Comparison of ENCODE assay signal across 1 cellular context in the genomic region with DNA sequence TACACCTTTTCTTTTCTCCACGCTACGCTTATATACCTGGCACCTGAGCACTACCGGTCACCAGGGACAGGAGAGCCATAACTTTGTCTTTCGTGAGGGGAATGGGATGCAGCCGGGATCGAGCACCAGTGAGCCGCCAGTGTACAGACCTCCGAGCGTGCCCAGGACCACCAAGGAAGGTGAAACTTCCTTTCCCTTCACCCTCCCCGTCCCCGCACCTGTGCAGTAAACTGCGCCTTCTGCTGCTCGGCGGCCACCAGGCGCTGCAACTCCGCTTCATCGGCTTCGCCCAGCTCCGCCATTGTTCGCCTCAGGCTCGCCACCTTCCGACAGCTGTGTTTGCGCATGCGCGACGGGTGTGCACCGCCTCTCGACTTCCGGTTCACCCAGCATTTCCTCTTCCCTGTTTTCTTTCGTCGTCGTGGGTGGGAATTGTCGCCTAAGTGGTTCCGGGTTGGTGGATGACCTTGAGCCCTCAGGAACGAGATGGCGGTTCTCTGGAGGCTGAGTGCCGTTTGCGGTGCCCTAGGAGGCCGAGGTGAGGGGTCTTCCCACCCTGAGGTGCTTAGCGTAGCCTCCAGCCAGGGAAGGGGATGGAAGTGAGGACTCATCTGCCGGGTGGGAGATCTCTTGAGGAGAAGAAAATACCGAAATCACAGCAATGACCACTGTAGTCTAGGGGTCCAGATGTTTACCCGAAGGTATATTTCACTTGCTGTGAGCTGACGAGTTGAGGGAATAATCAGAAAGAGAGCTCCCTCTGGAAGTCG.
TF ChIP-seq lines count a peak whose summit lies in the region.

SDHD (plus strand) TSS at position 452 of the 770 bp plus-strand sequence; CDS start at position 487, 35 bp downstream.
TIMM8B (minus strand) TSS at position 335 of the 770 bp plus-strand sequence; CDS start at position 302, 33 bp downstream.

TF ChIP-seq in K562, 482 proteins besides CTCF, POLR2A, EP300 and RAD21 (continued from another document and continues in another):
- TF ChIP-seq HMGXB4 (CRISPR knock-in tag; IDR thresholded peaks at IDR 0.05) (peak; percentile 76; the same call in 1 of the 2 replicates), CHAMP1 (IDR thresholded peaks at IDR 0.05) (no peak), ARNT (IDR thresholded peaks at IDR 0.05) (no peak), NONO (IDR thresholded peaks at IDR 0.05; ENCODE audit: low read depth in 2 of 2, low read length in 1 of 2) (no peak), CUX1 (CRISPR knock-in tag; IDR thresholded peaks at IDR 0.05) (no peak), PTTG1 (tag; IDR thresholded peaks at IDR 0.05; ENCODE audit: low read depth) (no peak), L3MBTL2 (IDR thresholded peaks at IDR 0.05) (no peak), DACH1 (IDR thresholded peaks at IDR 0.05; ENCODE audit: partially characterized antibody) (no peak), MITF (IDR thresholded peaks at IDR 0.05) (no peak; the same call in 1 of the 2 replicates), DNMT1 (IDR thresholded peaks at IDR 0.05) (no peak), CC2D1A (IDR thresholded peaks at IDR 0.05) (no peak), NR4A1 (CRISPR knock-in tag; IDR thresholded peaks at IDR 0.05) (no peak), NR4A1 (tag; IDR thresholded peaks at IDR 0.05) (no peak), CBX2 (IDR thresholded peaks at IDR 0.05; ENCODE audit: insufficient read depth, low read length, poor library complexity, severe bottlenecking) (no peak), TCF7 (IDR thresholded peaks at IDR 0.05; ENCODE audit: borderline replicate concordance) (no peak), SMAD4 (CRISPR knock-in tag; conservative IDR thresholded peaks at IDR 0.05) (no peak), XRCC4 (IDR thresholded peaks at IDR 0.05; ENCODE audit: extremely low read depth, insufficient read depth, insufficient read length) (no peak), KDM5B (IDR thresholded peaks at IDR 0.05; ENCODE audit: insufficient replicate concordance, low read depth, low read length) (peak; percentile 87), SUPT5H (IDR thresholded peaks at IDR 0.05) (peak; percentile 93), NELFE (IDR thresholded peaks at IDR 0.05; ENCODE audit: insufficient read depth, insufficient read length) (no peak), BRD4 (IDR thresholded peaks at IDR 0.05) (peak; percentile 67; the same call in 1 of the 2 replicates), ZC3H8 (IDR thresholded peaks at IDR 0.05) (no peak), SAFB2 (IDR thresholded peaks at IDR 0.05; ENCODE audit: borderline replicate concordance, low read depth, low read length, severe bottlenecking) (no peak), HOXB6 (CRISPR knock-in tag; IDR thresholded peaks at IDR 0.05; ENCODE audit: borderline replicate concordance) (no peak), JUN (IDR thresholded peaks at IDR 0.05; ENCODE audit: borderline replicate concordance, low read depth, low read length) (no peak), JUN (CRISPR knock-in tag; IDR thresholded peaks at IDR 0.05; ENCODE audit: borderline replicate concordance) (no peak), ETS2 (tag; IDR thresholded peaks at IDR 0.05; ENCODE audit: borderline replicate concordance, poor library complexity, severe bottlenecking) (no peak), ZNF277 (CRISPR knock-in tag; IDR thresholded peaks at IDR 0.05; ENCODE audit: borderline replicate concordance) (no peak), U2AF2 (optimal IDR thresholded peaks at IDR 0.05; ENCODE audit: low read depth, low read length) (no peak)
- TF ChIP-seq, protein P1, sequence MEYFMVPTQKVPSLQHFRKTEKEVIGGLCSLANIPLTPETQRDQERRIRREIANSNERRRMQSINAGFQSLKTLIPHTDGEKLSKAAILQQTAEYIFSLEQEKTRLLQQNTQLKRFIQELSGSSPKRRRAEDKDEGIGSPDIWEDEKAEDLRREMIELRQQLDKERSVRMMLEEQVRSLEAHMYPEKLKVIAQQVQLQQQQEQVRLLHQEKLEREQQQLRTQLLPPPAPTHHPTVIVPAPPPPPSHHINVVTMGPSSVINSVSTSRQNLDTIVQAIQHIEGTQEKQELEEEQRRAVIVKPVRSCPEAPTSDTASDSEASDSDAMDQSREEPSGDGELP (CRISPR knock-in tag; IDR thresholded peaks at IDR 0.05; ENCODE audit: borderline replicate concordance): peak; percentile 91; the same call in 1 of the 2 replicates
- TF ChIP-seq, protein P2, sequence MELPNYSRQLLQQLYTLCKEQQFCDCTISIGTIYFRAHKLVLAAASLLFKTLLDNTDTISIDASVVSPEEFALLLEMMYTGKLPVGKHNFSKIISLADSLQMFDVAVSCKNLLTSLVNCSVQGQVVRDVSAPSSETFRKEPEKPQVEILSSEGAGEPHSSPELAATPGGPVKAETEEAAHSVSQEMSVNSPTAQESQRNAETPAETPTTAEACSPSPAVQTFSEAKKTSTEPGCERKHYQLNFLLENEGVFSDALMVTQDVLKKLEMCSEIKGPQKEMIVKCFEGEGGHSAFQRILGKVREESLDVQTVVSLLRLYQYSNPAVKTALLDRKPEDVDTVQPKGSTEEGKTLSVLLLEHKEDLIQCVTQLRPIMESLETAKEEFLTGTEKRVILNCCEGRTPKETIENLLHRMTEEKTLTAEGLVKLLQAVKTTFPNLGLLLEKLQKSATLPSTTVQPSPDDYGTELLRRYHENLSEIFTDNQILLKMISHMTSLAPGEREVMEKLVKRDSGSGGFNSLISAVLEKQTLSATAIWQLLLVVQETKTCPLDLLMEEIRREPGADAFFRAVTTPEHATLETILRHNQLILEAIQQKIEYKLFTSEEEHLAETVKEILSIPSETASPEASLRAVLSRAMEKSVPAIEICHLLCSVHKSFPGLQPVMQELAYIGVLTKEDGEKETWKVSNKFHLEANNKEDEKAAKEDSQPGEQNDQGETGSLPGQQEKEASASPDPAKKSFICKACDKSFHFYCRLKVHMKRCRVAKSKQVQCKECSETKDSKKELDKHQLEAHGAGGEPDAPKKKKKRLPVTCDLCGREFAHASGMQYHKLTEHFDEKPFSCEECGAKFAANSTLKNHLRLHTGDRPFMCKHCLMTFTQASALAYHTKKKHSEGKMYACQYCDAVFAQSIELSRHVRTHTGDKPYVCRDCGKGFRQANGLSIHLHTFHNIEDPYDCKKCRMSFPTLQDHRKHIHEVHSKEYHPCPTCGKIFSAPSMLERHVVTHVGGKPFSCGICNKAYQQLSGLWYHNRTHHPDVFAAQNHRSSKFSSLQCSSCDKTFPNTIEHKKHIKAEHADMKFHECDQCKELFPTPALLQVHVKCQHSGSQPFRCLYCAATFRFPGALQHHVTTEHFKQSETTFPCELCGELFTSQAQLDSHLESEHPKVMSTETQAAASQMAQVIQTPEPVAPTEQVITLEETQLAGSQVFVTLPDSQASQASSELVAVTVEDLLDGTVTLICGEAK (IDR thresholded peaks at IDR 0.05): peak; percentile 98
- TF ChIP-seq, protein P2 (CRISPR knock-in tag; IDR thresholded peaks at IDR 0.05): no peak
